In the genomic region with DNA sequence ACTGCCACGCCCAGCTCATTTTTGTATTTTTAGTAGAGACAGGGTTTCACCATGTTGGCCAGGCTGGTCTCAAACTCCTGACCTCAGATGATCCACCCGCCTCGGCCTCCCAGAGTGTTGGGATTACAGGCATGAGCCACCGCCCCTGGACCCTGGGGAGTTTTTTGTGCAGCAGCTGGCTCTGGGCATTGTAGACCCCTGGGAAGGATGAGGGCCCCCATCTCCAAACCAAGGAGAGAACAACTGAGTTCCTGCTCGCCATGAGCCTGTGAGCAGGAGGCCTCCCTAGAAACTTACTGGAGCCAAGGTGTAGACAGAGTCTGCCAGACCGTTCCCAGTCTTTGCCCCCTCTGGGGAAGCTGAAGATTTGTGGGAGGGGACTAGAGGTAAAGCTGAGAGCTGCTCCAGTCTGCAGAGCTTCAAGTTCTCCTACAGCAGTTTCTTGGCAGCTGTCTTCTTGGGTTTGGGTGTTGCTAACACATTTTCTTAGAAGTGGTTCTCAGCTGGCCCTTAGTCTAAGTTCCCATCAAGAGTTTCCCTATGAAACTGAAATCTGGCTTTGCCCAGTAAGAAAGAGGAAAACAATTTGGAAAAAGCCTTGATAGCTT, we compare ENCODE assay signal across 10 cellular contexts.
"Had no signal": no experiment of that assay in that cellular context is flagged by ENCODE, and none has a peak within 500 bp of the region (broad histone marks: within the 10 kb centered on the region; RNA-seq: fewer than 3 reads in every experiment).

No MANE protein-coding gene starts in this region.

- H3K27ac Mint-ChIP-seq: naive thymus-derived CD4-positive, alpha-beta T cell had no signal

- H3K9me3 Mint-ChIP-seq: activated naive CD4-positive, alpha-beta T cell treated with anti-CD3 and anti-CD28 coated beads, Interleukin-2, amount 50 U/mL, for 72 hours had no signal

- ATAC-seq: activated naive CD4-positive, alpha-beta T cell treated with anti-CD3 and anti-CD28 coated beads, Interleukin-2, amount 50 U/mL, for 72 hours; naive thymus-derived CD4-positive, alpha-beta T cell; right lobe of liver had no signal

- H3K27me3 Mint-ChIP-seq: naive thymus-derived CD4-positive, alpha-beta T cell had no signal

- H3K9me3 ChIP-seq: breast epithelium, right lobe of liver, uterus had no signal

- H3K36me3 ChIP-seq: breast epithelium, uterus had no signal

- H3K4me3 ChIP-seq: breast epithelium, right lobe of liver, uterus had no signal

- H3K4me3 Mint-ChIP-seq: naive thymus-derived CD4-positive, alpha-beta T cell had no signal

- DNase-seq: activated T-cell treated with anti-CD3 and anti-CD28 coated beads, Interleukin-2, amount 50 U/mL, for 1 hour; amygdala; naive thymus-derived CD4-positive, alpha-beta T cell; posterior cingulate gyrus; right lobe of liver; stimulated activated CD4-positive, alpha-beta T cell treated with anti-CD3 and anti-CD28 coated beads, Interleukin-2, amount 100 ng/mL, for 24 hours; stimulated activated naive CD4-positive, alpha-beta T cell; uterus had no signal

- H3K4me1 ChIP-seq: breast epithelium, uterus had no signal

- H3K27me3 ChIP-seq: breast epithelium, right lobe of liver, uterus had no signal
